3 cellular contexts compared by ENCODE assay signal in the genomic region with DNA sequence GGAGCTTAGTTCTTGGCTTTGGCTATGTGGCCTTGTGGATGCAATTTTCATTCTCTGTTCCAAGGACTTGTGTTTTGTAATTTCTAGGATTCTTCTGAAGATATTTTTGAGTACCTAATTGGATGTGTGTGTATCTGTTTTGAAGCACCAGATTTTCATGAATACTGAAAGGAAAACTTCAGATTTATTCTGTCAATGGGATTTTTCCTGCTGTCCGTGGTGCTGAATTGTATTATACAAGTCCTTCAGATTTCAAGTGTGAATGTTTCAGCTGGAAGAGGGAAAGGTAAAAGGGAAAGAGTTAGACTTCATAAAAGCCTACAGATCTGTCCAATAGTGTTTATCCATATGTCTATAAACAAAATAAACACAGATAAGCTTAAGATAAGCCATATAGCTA.
A peak's percentile ranks its signal among the peaks of the same experiment; 100 is the strongest.
TF ChIP-seq lines count a peak whose summit lies in the region.

No MANE protein-coding gene starts in this region.

TF ChIP-seq in Ishikawa, 13 proteins besides CTCF, POLR2A, EP300 and RAD21 (continued from another document):
- TF ChIP-seq, protein P1, sequence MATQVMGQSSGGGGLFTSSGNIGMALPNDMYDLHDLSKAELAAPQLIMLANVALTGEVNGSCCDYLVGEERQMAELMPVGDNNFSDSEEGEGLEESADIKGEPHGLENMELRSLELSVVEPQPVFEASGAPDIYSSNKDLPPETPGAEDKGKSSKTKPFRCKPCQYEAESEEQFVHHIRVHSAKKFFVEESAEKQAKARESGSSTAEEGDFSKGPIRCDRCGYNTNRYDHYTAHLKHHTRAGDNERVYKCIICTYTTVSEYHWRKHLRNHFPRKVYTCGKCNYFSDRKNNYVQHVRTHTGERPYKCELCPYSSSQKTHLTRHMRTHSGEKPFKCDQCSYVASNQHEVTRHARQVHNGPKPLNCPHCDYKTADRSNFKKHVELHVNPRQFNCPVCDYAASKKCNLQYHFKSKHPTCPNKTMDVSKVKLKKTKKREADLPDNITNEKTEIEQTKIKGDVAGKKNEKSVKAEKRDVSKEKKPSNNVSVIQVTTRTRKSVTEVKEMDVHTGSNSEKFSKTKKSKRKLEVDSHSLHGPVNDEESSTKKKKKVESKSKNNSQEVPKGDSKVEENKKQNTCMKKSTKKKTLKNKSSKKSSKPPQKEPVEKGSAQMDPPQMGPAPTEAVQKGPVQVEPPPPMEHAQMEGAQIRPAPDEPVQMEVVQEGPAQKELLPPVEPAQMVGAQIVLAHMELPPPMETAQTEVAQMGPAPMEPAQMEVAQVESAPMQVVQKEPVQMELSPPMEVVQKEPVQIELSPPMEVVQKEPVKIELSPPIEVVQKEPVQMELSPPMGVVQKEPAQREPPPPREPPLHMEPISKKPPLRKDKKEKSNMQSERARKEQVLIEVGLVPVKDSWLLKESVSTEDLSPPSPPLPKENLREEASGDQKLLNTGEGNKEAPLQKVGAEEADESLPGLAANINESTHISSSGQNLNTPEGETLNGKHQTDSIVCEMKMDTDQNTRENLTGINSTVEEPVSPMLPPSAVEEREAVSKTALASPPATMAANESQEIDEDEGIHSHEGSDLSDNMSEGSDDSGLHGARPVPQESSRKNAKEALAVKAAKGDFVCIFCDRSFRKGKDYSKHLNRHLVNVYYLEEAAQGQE (IDR thresholded peaks at IDR 0.05; ENCODE audit: low read depth): peak; percentile 82

TF ChIP-seq in GM12878, 131 proteins besides CTCF, POLR2A, EP300 and RAD21:
- TF ChIP-seq, protein P2, sequence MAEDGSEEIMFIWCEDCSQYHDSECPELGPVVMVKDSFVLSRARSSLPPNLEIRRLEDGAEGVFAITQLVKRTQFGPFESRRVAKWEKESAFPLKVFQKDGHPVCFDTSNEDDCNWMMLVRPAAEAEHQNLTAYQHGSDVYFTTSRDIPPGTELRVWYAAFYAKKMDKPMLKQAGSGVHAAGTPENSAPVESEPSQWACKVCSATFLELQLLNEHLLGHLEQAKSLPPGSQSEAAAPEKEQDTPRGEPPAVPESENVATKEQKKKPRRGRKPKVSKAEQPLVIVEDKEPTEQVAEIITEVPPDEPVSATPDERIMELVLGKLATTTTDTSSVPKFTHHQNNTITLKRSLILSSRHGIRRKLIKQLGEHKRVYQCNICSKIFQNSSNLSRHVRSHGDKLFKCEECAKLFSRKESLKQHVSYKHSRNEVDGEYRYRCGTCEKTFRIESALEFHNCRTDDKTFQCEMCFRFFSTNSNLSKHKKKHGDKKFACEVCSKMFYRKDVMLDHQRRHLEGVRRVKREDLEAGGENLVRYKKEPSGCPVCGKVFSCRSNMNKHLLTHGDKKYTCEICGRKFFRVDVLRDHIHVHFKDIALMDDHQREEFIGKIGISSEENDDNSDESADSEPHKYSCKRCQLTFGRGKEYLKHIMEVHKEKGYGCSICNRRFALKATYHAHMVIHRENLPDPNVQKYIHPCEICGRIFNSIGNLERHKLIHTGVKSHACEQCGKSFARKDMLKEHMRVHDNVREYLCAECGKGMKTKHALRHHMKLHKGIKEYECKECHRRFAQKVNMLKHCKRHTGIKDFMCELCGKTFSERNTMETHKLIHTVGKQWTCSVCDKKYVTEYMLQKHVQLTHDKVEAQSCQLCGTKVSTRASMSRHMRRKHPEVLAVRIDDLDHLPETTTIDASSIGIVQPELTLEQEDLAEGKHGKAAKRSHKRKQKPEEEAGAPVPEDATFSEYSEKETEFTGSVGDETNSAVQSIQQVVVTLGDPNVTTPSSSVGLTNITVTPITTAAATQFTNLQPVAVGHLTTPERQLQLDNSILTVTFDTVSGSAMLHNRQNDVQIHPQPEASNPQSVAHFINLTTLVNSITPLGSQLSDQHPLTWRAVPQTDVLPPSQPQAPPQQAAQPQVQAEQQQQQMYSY (CRISPR knock-in tag; IDR thresholded peaks at IDR 0.05): no peak
- TF ChIP-seq, protein P1 (IDR thresholded peaks at IDR 0.05; ENCODE audit: low read depth, low read length): peak; percentile 80
- TF ChIP-seq BHLHE40 (IDR thresholded peaks at IDR 0.05; ENCODE audit: borderline replicate concordance in 1 of 2, low read depth in 2 of 2, low read length in 1 of 2): no peak

TF ChIP-seq in SK-N-SH, 30 proteins besides CTCF, POLR2A, EP300 and RAD21 (continued from another document):
- no peak for TF ChIP-seq SMC3 (IDR thresholded peaks at IDR 0.05; ENCODE audit: low read depth, low read length)
